1 cellular context compared by ENCODE assay signal in the genomic region with DNA sequence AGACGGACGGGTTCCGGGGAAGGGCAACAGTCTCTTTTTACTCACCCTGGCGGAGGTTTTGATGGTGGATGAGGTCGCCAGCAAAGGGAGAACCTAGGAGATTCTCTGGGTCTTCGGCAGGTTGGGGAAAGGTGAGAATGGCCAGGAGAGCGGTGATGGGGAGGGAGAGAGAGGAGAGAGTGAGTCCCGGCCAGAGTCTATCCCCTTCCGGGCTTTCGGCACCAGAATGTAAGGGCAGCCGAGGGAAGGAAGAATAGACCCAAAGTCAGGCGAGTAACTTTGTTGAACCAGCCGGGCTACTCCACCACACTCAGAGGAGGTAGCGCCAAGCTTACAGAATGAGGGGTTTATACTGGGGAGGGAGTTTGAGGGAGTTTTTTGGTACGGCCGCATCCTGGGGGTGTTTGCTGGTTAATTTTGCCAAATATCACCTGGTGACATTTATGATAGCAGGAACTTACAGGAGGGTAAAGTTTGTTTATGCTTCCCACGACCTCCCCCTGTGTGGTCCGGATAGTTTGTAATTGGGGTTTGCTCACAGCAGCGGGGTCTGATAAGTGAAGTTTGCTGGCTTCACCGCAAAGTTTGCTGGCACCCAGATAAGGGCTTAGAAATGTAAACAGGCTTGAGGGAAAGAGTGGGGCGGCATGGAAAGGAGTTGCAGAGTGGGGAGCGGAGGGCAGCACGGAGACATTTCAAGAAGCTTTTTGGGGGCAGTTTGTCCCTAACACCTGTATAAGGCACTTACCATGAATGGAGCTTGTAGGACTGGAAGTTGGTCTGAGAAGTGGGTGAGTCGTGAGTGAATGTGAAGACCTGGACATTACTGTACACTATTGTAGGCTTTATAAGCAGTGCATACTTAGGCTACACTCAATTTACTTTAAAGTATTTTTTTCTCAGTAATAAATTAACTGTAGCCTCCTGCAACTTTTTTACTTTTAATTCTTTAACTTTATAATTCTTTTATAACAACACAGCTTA.
TF ChIP-seq lines count a peak whose summit lies in the region.

No MANE protein-coding gene starts in this region.

TF ChIP-seq in K562, 482 proteins besides CTCF, POLR2A, EP300 and RAD21 (continued from another document and continues in another):
- TF ChIP-seq, protein P1, sequence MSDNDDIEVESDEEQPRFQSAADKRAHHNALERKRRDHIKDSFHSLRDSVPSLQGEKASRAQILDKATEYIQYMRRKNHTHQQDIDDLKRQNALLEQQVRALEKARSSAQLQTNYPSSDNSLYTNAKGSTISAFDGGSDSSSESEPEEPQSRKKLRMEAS (CRISPR knock-in tag; IDR thresholded peaks at IDR 0.05), result no peak
- TF ChIP-seq BMI1 (IDR thresholded peaks at IDR 0.05; ENCODE audit: low read length) (no peak), TFAP4 (CRISPR knock-in tag; IDR thresholded peaks at IDR 0.05; ENCODE audit: borderline replicate concordance) (peak; percentile 61; the same call in 1 of the 2 replicates), ZNF197 (CRISPR knock-in tag; IDR thresholded peaks at IDR 0.05; ENCODE audit: low read depth) (no peak), MAFF (IDR thresholded peaks at IDR 0.05; ENCODE audit: low read length) (0 out of 2 replicates have a peak, but pooled peaks have one; percentile 16), ETV6 (IDR thresholded peaks at IDR 0.05; ENCODE audit: borderline replicate concordance in 1 of 2, low read depth in 2 of 2, low read length in 1 of 2) (peak in 1 of 2 experiments; percentile 66; a peak in 1 of 4 replicates), ETV6 (CRISPR knock-in tag; IDR thresholded peaks at IDR 0.05; ENCODE audit: borderline replicate concordance) (no peak), CSDE1 (IDR thresholded peaks at IDR 0.05) (no peak), PHF21A (IDR thresholded peaks at IDR 0.05; ENCODE audit: borderline replicate concordance, low read depth) (no peak), DACH1 (IDR thresholded peaks at IDR 0.05; ENCODE audit: partially characterized antibody) (peak; percentile 79), ZNF57 (CRISPR knock-in tag; IDR thresholded peaks at IDR 0.05) (no peak), ZNF644 (tag; IDR thresholded peaks at IDR 0.05; ENCODE audit: low read depth) (peak; percentile 61), TRIM24 (IDR thresholded peaks at IDR 0.05) (peak; percentile 94), ZNF217 (CRISPR knock-in tag; IDR thresholded peaks at IDR 0.05) (no peak), SIN3B (IDR thresholded peaks at IDR 0.05; ENCODE audit: low read depth) (no peak), BRF2 (IDR thresholded peaks at IDR 0.05; ENCODE audit: borderline replicate concordance, insufficient read depth, insufficient read length) (no peak), E2F8 (IDR thresholded peaks at IDR 0.05; ENCODE audit: low read depth, partially characterized antibody) (no peak), FUS (optimal IDR thresholded peaks at IDR 0.05; ENCODE audit: low read depth, low read length) (no peak), SP2 (IDR thresholded peaks at IDR 0.05; ENCODE audit: extremely low read depth, low read depth, low read length, poor library complexity, severe bottlenecking) (no peak), ZNF224 (CRISPR knock-in tag; IDR thresholded peaks at IDR 0.05) (no peak), ZBTB8A (IDR thresholded peaks at IDR 0.05; ENCODE audit: partially characterized antibody) (no peak), ZNF143 (CRISPR knock-in tag; IDR thresholded peaks at IDR 0.05) (no peak), SIRT6 (IDR thresholded peaks at IDR 0.05; ENCODE audit: low read depth, low read length) (no peak), ZNF311 (CRISPR knock-in tag; IDR thresholded peaks at IDR 0.05) (peak; percentile 71), HNRNPUL1 (IDR thresholded peaks at IDR 0.05; ENCODE audit: low read length) (no peak), NFE2L1 (tag; IDR thresholded peaks at IDR 0.05; ENCODE audit: borderline replicate concordance, low read depth) (no peak), ARID2 (IDR thresholded peaks at IDR 0.05) (no peak), DDX20 (tag; IDR thresholded peaks at IDR 0.05; ENCODE audit: low read depth) (0 out of 2 replicates have a peak, but pooled peaks have one; percentile 30), HMG20B (CRISPR knock-in tag; IDR thresholded peaks at IDR 0.05) (no peak), CBX1 (IDR thresholded peaks at IDR 0.05; ENCODE audit: low read depth) (no peak), GTF2A2 (tag; IDR thresholded peaks at IDR 0.05) (no peak), SMAD4 (CRISPR knock-in tag; conservative IDR thresholded peaks at IDR 0.05) (peak; percentile 91), CTBP1 (IDR thresholded peaks at IDR 0.05; ENCODE audit: borderline replicate concordance) (peak; percentile 67; the same call in 1 of the 2 replicates), SAFB2 (IDR thresholded peaks at IDR 0.05; ENCODE audit: borderline replicate concordance, low read depth, low read length, severe bottlenecking) (no peak), TAF7 (tag; IDR thresholded peaks at IDR 0.05) (no peak), MXD1 (CRISPR knock-in tag; IDR thresholded peaks at IDR 0.05; ENCODE audit: borderline replicate concordance, poor library complexity, severe bottlenecking) (no peak), HDAC2 (IDR thresholded peaks at IDR 0.05) (peak; percentile 87), ZNF77 (CRISPR knock-in tag; IDR thresholded peaks at IDR 0.05) (no peak)
- TF ChIP-seq, protein P2, sequence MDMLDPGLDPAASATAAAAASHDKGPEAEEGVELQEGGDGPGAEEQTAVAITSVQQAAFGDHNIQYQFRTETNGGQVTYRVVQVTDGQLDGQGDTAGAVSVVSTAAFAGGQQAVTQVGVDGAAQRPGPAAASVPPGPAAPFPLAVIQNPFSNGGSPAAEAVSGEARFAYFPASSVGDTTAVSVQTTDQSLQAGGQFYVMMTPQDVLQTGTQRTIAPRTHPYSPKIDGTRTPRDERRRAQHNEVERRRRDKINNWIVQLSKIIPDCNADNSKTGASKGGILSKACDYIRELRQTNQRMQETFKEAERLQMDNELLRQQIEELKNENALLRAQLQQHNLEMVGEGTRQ (CRISPR knock-in tag; IDR thresholded peaks at IDR 0.05), result no peak
- TF ChIP-seq, protein P3, sequence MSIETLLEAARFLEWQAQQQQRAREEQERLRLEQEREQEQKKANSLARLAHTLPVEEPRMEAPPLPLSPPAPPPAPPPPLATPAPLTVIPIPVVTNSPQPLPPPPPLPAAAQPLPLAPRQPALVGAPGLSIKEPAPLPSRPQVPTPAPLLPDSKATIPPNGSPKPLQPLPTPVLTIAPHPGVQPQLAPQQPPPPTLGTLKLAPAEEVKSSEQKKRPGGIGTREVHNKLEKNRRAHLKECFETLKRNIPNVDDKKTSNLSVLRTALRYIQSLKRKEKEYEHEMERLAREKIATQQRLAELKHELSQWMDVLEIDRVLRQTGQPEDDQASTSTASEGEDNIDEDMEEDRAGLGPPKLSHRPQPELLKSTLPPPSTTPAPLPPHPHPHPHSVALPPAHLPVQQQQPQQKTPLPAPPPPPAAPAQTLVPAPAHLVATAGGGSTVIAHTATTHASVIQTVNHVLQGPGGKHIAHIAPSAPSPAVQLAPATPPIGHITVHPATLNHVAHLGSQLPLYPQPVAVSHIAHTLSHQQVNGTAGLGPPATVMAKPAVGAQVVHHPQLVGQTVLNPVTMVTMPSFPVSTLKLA (conservative IDR thresholded peaks at IDR 0.05), result peak; percentile 53 to 77; a peak in 3 of 4 replicates
- TF ChIP-seq, protein P4, sequence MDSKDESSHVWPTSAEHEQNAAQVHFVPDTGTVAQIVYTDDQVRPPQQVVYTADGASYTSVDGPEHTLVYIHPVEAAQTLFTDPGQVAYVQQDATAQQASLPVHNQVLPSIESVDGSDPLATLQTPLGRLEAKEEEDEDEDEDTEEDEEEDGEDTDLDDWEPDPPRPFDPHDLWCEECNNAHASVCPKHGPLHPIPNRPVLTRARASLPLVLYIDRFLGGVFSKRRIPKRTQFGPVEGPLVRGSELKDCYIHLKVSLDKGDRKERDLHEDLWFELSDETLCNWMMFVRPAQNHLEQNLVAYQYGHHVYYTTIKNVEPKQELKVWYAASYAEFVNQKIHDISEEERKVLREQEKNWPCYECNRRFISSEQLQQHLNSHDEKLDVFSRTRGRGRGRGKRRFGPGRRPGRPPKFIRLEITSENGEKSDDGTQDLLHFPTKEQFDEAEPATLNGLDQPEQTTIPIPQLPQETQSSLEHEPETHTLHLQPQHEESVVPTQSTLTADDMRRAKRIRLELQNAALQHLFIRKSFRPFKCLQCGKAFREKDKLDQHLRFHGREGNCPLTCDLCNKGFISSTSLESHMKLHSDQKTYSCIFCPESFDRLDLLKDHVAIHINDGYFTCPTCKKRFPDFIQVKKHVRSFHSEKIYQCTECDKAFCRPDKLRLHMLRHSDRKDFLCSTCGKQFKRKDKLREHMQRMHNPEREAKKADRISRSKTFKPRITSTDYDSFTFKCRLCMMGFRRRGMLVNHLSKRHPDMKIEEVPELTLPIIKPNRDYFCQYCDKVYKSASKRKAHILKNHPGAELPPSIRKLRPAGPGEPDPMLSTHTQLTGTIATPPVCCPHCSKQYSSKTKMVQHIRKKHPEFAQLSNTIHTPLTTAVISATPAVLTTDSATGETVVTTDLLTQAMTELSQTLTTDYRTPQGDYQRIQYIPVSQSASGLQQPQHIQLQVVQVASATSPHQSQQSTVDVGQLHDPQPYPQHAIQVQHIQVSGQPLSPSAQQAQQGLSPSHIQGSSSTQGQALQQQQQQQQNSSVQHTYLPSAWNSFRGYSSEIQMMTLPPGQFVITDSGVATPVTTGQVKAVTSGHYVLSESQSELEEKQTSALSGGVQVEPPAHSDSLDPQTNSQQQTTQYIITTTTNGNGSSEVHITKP (IDR thresholded peaks at IDR 0.05; ENCODE audit: partially characterized antibody), result peak; percentile 99
- TF ChIP-seq, protein P5, sequence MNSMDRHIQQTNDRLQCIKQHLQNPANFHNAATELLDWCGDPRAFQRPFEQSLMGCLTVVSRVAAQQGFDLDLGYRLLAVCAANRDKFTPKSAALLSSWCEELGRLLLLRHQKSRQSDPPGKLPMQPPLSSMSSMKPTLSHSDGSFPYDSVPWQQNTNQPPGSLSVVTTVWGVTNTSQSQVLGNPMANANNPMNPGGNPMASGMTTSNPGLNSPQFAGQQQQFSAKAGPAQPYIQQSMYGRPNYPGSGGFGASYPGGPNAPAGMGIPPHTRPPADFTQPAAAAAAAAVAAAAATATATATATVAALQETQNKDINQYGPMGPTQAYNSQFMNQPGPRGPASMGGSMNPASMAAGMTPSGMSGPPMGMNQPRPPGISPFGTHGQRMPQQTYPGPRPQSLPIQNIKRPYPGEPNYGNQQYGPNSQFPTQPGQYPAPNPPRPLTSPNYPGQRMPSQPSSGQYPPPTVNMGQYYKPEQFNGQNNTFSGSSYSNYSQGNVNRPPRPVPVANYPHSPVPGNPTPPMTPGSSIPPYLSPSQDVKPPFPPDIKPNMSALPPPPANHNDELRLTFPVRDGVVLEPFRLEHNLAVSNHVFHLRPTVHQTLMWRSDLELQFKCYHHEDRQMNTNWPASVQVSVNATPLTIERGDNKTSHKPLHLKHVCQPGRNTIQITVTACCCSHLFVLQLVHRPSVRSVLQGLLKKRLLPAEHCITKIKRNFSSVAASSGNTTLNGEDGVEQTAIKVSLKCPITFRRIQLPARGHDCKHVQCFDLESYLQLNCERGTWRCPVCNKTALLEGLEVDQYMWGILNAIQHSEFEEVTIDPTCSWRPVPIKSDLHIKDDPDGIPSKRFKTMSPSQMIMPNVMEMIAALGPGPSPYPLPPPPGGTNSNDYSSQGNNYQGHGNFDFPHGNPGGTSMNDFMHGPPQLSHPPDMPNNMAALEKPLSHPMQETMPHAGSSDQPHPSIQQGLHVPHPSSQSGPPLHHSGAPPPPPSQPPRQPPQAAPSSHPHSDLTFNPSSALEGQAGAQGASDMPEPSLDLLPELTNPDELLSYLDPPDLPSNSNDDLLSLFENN (IDR thresholded peaks at IDR 0.05; ENCODE audit: low read depth in 2 of 2, low read length in 2 of 2), result peak in 1 of 2 experiments; percentile 96; a peak in 2 of 4 replicates
